ENCODE assay signal across 9 cellular contexts in genomic region chr6:154675602-154676088, GRCh38. TPM values are rescaled to one million over a fixed set of nuclear protein-coding genes. Genes with fewer than 3 reads are reported as not detected.
A peak's percentile ranks its signal among the peaks of the same experiment; 100 is the strongest.
DNase-seq lines count a peak whose midpoint lies in the region; ATAC-seq and TF ChIP-seq lines count a peak whose summit lies in the region.
"Had no signal": no experiment of that assay in that cellular context is flagged by ENCODE, and none has a peak within 500 bp of the region (broad histone marks: within the 10 kb centered on the region; RNA-seq: fewer than 3 reads in every experiment).

No MANE protein-coding gene starts in this region.

- 1 to 2% methylated on average over 4 of the region's 4 CpGs for WGBS in lower leg skin, 2 donors

- CTCF ChIA-PET in activated CD4-positive, alpha-beta T cell treated with anti-CD3 and anti-CD28 coated beads, Interleukin-2, amount 10 ng/mL, durations not matched to agents 7 days and 5 days (lab: Charles Lee): interaction anchor here (0.6 to 1.7 kb wide), 27 partner anchors 9 to 639 kb away, joined by 3 to 14 read pairs (median 4); partner anchors contain the start of gene IPCEF1

- in situ Hi-C loops in Caki2 (cut with HindIII; ENCODE audit: low pct_unique_long_range_greater_than_20kb, low sequenced_read_pairs): no loop called here

- peak in 1 of 3 donors; percentile 93 for TF ChIP-seq CTCF in lower leg skin (IDR thresholded peaks at IDR 0.05)

- H3K27me3 Mint-ChIP-seq in activated CD4-positive, alpha-beta T cell treated with anti-CD3 and anti-CD28 coated beads, Interleukin-2, amount 10 ng/mL, durations not matched to agents 7 days and 5 days: no peaks in the 10 kb centered on the region
- H3K27me3 Mint-ChIP-seq: dendritic cell treated with granulocyte-macrophage colony-stimulating factor and Interleukin-4, amounts not matched to agents 40 ng/mL and 50 ng/mL, for 4 days had no signal

- H3K4me1 Mint-ChIP-seq in activated CD4-positive, alpha-beta T cell treated with anti-CD3 and anti-CD28 coated beads, Interleukin-2, amount 10 ng/mL, durations not matched to agents 7 days and 5 days: no peaks in the 10 kb centered on the region

- TF ChIP-seq POLR2A in lower leg skin (IDR thresholded peaks at IDR 0.05): no peak

- H3K4me3 Mint-ChIP-seq in activated CD4-positive, alpha-beta T cell treated with anti-CD3 and anti-CD28 coated beads, Interleukin-2, amount 10 ng/mL, durations not matched to agents 7 days and 5 days: no peak overlapping the region
- H3K4me3 Mint-ChIP-seq: dendritic cell treated with granulocyte-macrophage colony-stimulating factor and Interleukin-4, amounts not matched to agents 40 ng/mL and 50 ng/mL, for 4 days had no signal

- no peaks in the 10 kb centered on the region for H3K36me3 Mint-ChIP-seq in activated CD4-positive, alpha-beta T cell treated with anti-CD3 and anti-CD28 coated beads, Interleukin-2, amount 10 ng/mL, durations not matched to agents 7 days and 5 days (ENCODE audit: low read depth)

- no peak overlapping the region for H3K4me3 ChIP-seq in lower leg skin (ENCODE audit: low read depth, poor library complexity, severe bottlenecking)

- H3K27ac Mint-ChIP-seq in activated CD4-positive, alpha-beta T cell treated with anti-CD3 and anti-CD28 coated beads, Interleukin-2, amount 10 ng/mL, durations not matched to agents 7 days and 5 days: no peak overlapping the region
- H3K27ac Mint-ChIP-seq: dendritic cell treated with granulocyte-macrophage colony-stimulating factor and Interleukin-4, amounts not matched to agents 40 ng/mL and 50 ng/mL, for 4 days had no signal

- ATAC-seq in GM21360 (IDR thresholded peaks at IDR 0.05; ENCODE audit: unreplicated experiment) (peak; percentile 100), HG03575 (IDR thresholded peaks at IDR 0.05; ENCODE audit: extremely low read depth, insufficient number of reproducible peaks, low FRiP score, unreplicated experiment) (peak; percentile 96)

- POLR2A ChIA-PET in activated CD4-positive, alpha-beta T cell treated with anti-CD3 and anti-CD28 coated beads, Interleukin-2, amount 10 ng/mL, durations not matched to agents 7 days and 5 days (lab: Charles Lee): interaction anchor here (0.7 kb wide), 1 partner anchor 72 kb away, joined by 3 read pairs; no protein-coding TSS in a partner anchor

- H3K9me3 Mint-ChIP-seq in activated CD4-positive, alpha-beta T cell treated with anti-CD3 and anti-CD28 coated beads, Interleukin-2, amount 10 ng/mL, durations not matched to agents 7 days and 5 days: no peaks in the 10 kb centered on the region
- H3K9me3 Mint-ChIP-seq: dendritic cell treated with granulocyte-macrophage colony-stimulating factor and Interleukin-4, amounts not matched to agents 40 ng/mL and 50 ng/mL, for 4 days had no signal

- intact Hi-C loops in lower leg skin (cut with DNase I; ENCODE audit: low total_unique reads): no loop called here

- peak; percentile 74 for DNase-seq in Caki2 (ENCODE audit: low read depth)
- DNase-seq in NCI-H748 treated with DMSO at 0.1 percent for 48 hours (lab: John Stamatoyannopoulos, UW): peak; percentile 95
- peak; percentile 93 for DNase-seq in activated CD4-positive, alpha-beta T cell treated with anti-CD3 and anti-CD28 coated beads, Interleukin-2, amount 10 ng/mL, durations not matched to agents 7 days and 5 days
- DNase-seq in dermis blood vessel endothelial cell: peak; percentile 98
- DNase-seq in lower leg skin (ENCODE audit: low spot score in 2 of 2): peak; percentile 93 to 96
- DNase-seq in stimulated activated CD8-positive, alpha-beta memory T cell treated with anti-CD3 and anti-CD28 coated beads, Interleukin-12 subunit alpha, Interleukin-12 subunit beta, amount 100 ng/mL, for 1 hour (ENCODE audit: low read depth): peak; percentile 76

RNA-seq across cellular contexts. Expression of gene SCAF8, which starts 57.6 kb away (rescaled TPM):
- 7.3 and 10.2 TPM in 2 replicates for total RNA-seq in Caki2 (2014; rRNA removed; shearing (Covaris generic); ENCODE audit: low replicate concordance)
- total RNA-seq in activated CD4-positive, alpha-beta T cell treated with anti-CD3 and anti-CD28 coated beads, Interleukin-2, amount 10 ng/mL, durations not matched to agents 7 days and 5 days: 10 to 100 TPM; 44.3 to 53.3 TPM
- total RNA-seq in dermis blood vessel endothelial cell (25.4 and 34.8 TPM in 2 replicates), lower leg skin (10 to 100 TPM; 31.4 to 45.3 (median 41.3) TPM)
